19 cellular contexts compared by ENCODE assay signal in the genomic region with DNA sequence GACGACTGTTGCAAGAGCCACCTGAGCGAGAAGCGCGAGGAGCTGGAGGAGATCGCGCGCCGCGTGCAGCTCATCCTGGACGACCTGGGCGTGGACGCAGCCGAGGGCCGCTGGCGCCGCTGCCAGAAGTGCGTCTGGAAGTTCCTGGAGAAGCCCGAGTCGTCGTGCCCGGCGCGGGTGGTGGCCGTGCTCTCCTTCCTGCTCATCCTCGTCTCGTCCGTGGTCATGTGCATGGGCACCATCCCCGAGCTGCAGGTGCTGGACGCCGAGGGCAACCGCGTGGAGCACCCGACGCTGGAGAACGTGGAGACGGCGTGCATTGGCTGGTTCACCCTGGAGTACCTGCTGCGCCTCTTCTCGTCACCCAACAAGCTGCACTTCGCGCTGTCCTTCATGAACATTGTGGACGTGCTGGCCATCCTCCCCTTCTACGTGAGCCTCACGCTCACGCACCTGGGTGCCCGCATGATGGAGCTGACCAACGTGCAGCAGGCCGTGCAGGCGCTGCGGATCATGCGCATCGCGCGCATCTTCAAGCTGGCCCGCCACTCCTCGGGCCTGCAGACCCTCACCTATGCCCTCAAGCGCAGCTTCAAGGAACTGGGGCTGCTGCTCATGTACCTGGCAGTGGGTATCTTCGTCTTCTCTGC. TPM values are rescaled to one million over a fixed set of nuclear protein-coding genes. Genes with fewer than 3 reads are reported as not detected.
DNase-seq lines count a peak whose midpoint lies in the region; ATAC-seq and TF ChIP-seq lines count a peak whose summit lies in the region.
"Had no signal": no experiment of that assay in that cellular context is flagged by ENCODE, and none has a peak within 500 bp of the region (broad histone marks: within the 10 kb centered on the region; RNA-seq: fewer than 3 reads in every experiment).

No MANE protein-coding gene starts in this region.

- H3K27me3 ChIP-seq in heart left ventricle = peaks cover 6 to 50% (median 19%) of the 10 kb centered on the region in 9 donors
- H3K27me3 ChIP-seq in dorsolateral prefrontal cortex = peaks cover 0 to 38% (median 6%) of the 10 kb centered on the region in 45 donors
- H3K27me3 ChIP-seq: MG63, SJCRH30 had no signal

- intact Hi-C loops in cardiac septum (cut with DNase I) (loop anchor here (5.0 kb wide), 1 partner anchor 209 kb away; no protein-coding TSS in a partner anchor), heart left ventricle (cut with DNase I) (loop anchor here in 8 of 10 donors (5.0 to 10.0 kb wide), 5 partner anchors 76 to 212 kb away; no protein-coding TSS in a partner anchor), dorsolateral prefrontal cortex (cut with DNase I) (loop anchor here (5.0 to 10.0 kb wide), 3 partner anchors 76 to 212 kb away; no protein-coding TSS in a partner anchor)

- H3K4me3 Mint-ChIP-seq in nephron = peak overlapping the region; percentile 80 to 88 (median 82)
- H3K4me3 Mint-ChIP-seq: activated CD4-positive, alpha-beta T cell treated with anti-CD3 and anti-CD28 coated beads, Interleukin-2, amount 10 ng/mL, durations not matched to agents 24 days and 14 days; stimulated activated naive CD8-positive, alpha-beta T cell treated with anti-CD3 and anti-CD28 coated beads, Interleukin-15, Interleukin-2, amounts not matched to agents 100 ng/mL and 50 ng/mL, for 24 hours had no signal

- no peaks in the 10 kb centered on the region for H3K9me3 Mint-ChIP-seq in nephron
- H3K9me3 Mint-ChIP-seq: activated CD4-positive, alpha-beta T cell treated with anti-CD3 and anti-CD28 coated beads, Interleukin-2, amount 10 ng/mL, durations not matched to agents 24 days and 14 days; stimulated activated naive CD8-positive, alpha-beta T cell treated with anti-CD3 and anti-CD28 coated beads, Interleukin-15, Interleukin-2, amounts not matched to agents 100 ng/mL and 50 ng/mL, for 24 hours had no signal

- no peak overlapping the region for H3K4me3 ChIP-seq in heart left ventricle
- H3K4me3 ChIP-seq in dorsolateral prefrontal cortex = peak overlapping the region in 54 of 59 donors; percentile 15 to 70 (median 52)
- H3K4me3 ChIP-seq: body of pancreas, SJCRH30 had no signal

- DNase-seq in cardiac septum (ENCODE audit: low spot score) = peak; percentile 66
- DNase-seq in heart left ventricle = no peak
- no peak for DNase-seq in dorsolateral prefrontal cortex
- DNase-seq in mucosa of gallbladder (ENCODE audit: low spot score) = no peak
- no peak for DNase-seq in HT-29 (ENCODE audit: low spot score)
- DNase-seq in activated CD4-positive, alpha-beta T cell treated with anti-CD3 and anti-CD28 coated beads for 48 hours = no peak
- no peak for DNase-seq in NOMO-1 (lab: John Stamatoyannopoulos, UW; ENCODE audit: unreplicated experiment in 2 of 2)
- DNase-seq: activated CD4-positive, alpha-beta T cell treated with anti-CD3 and anti-CD28 coated beads, Interleukin-2, amount 10 ng/mL, durations not matched to agents 24 days and 14 days; activated naive CD4-positive, alpha-beta T cell treated with anti-CD3 and anti-CD28 coated beads, Interleukin-2, amount 50 U/mL, for 16 hours; body of pancreas; erythroblast; MG63; NCI-H187; NCI-H446; SJCRH30; T-helper 9 cell had no signal

- peaks cover 56% of the 10 kb centered on the region for H3K4me1 Mint-ChIP-seq in nephron
- H3K4me1 Mint-ChIP-seq: activated CD4-positive, alpha-beta T cell treated with anti-CD3 and anti-CD28 coated beads, Interleukin-2, amount 10 ng/mL, durations not matched to agents 24 days and 14 days had no signal

- H3K36me3 Mint-ChIP-seq in nephron (ENCODE audit: low read depth) = no peaks in the 10 kb centered on the region

- H3K27ac ChIP-seq in heart left ventricle (no peak overlapping the region), dorsolateral prefrontal cortex (peak overlapping the region in 39 of 59 donors; percentile 8 to 86 (median 70))
- H3K27ac ChIP-seq: body of pancreas, SJCRH30 had no signal

- no peaks in the 10 kb centered on the region for H3K36me3 ChIP-seq in heart left ventricle
- H3K36me3 ChIP-seq: MG63, SJCRH30 had no signal

- no peak overlapping the region for H3K27ac Mint-ChIP-seq in nephron
- H3K27ac Mint-ChIP-seq: activated CD4-positive, alpha-beta T cell treated with anti-CD3 and anti-CD28 coated beads, Interleukin-2, amount 10 ng/mL, durations not matched to agents 24 days and 14 days; stimulated activated naive CD8-positive, alpha-beta T cell treated with anti-CD3 and anti-CD28 coated beads, Interleukin-15, Interleukin-2, amounts not matched to agents 100 ng/mL and 50 ng/mL, for 24 hours had no signal

- TF ChIP-seq POLR2A in heart left ventricle (IDR thresholded peaks at IDR 0.05) = no peak

- ATAC-seq in heart left ventricle = no peak
- ATAC-seq: body of pancreas had no signal

- peaks cover 47% of the 10 kb centered on the region for H3K27me3 Mint-ChIP-seq in nephron (ENCODE audit: low read depth)

- WGBS in heart left ventricle, 4 donors = 85 to 93% (median 88%) methylated on average over 35 to 58 of the region's 58 CpGs

- TF ChIP-seq CTCF in heart left ventricle (IDR thresholded peaks at IDR 0.05) (no peak), dorsolateral prefrontal cortex (IDR thresholded peaks at IDR 0.05 in 54 of 56, conservative IDR thresholded peaks at IDR 0.05 in 2 of 56; ENCODE audit: low read depth in 1 of 56, partially characterized antibody in 56 of 56) (no peak), nephron (IDR thresholded peaks at IDR 0.05; ENCODE audit: unreplicated experiment in 3 of 3) (no peak)

- H3K4me1 ChIP-seq in heart left ventricle = peaks cover 0 to 16% (median 0%) of the 10 kb centered on the region in 12 donors

- no peaks in the 10 kb centered on the region for H3K9me3 ChIP-seq in heart left ventricle
- H3K9me3 ChIP-seq: body of pancreas, MG63, SJCRH30 had no signal

RNA-seq across cellular contexts. Expression of a gene that starts 1.2 kb away (rescaled TPM):
- 0.27 TPM for total RNA-seq in cardiac septum
- total RNA-seq in heart left ventricle = under 1 TPM in 4 of 9 donors, not detected in 5; 0.20 to 0.36 (median 0.28) TPM
- under 1 TPM; 0.22 to 0.23 TPM for polyA plus RNA-seq in heart left ventricle
- total RNA-seq in dorsolateral prefrontal cortex = 10 to 100 TPM; 16.9 to 84.7 (median 42.5) TPM
- 0.63 TPM for total RNA-seq in mucosa of gallbladder
- 0.66 and 0.94 TPM in 2 replicates for total RNA-seq in HT-29 (2014; rRNA removed; shearing (Covaris generic))
- total RNA-seq: activated CD4-positive, alpha-beta T cell treated with anti-CD3 and anti-CD28 coated beads, Interleukin-2, amount 10 ng/mL, durations not matched to agents 24 days and 14 days; lower leg skin had no signal

Comparison
In these comparisons a context has a peak if more than half of its experiments do, and no peak if none do; other contexts are left out.
1. H3K27ac ChIP-seq: peak in dorsolateral prefrontal cortex (39 of 59); none in heart left ventricle (0 of 12).
2. H3K4me3 ChIP-seq: peak in dorsolateral prefrontal cortex (54 of 59); none in heart left ventricle (0 of 12).